12 cellular contexts compared by ENCODE assay signal in the genomic region with DNA sequence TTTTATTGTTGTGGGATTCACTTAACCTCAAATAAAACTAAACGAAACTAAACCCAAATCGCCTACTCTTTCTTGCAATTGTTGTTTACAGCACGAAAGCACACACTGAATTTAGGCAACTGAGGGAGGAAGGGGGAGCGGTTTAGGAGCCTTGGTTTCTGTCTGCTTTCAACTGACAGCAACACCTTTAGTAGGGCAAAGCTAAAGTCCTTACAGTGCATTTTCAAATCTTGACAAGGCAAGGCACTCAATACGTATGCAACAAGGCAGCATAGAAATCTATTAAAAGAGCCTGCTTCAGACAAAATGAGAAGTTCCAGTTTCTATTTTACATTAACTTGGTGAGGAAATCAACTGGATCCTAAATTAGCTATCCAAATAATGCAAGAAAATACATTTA.
DNase-seq lines count a peak whose midpoint lies in the region; ATAC-seq and TF ChIP-seq lines count a peak whose summit lies in the region.
"Had no signal": no experiment of that assay in that cellular context is flagged by ENCODE, and none has a peak within 500 bp of the region (broad histone marks: within the 10 kb centered on the region; RNA-seq: fewer than 3 reads in every experiment).

No MANE protein-coding gene starts in this region.

- peak; percentile 65 for ATAC-seq in GM18868 (IDR thresholded peaks at IDR 0.05; ENCODE audit: unreplicated experiment)
- ATAC-seq in HG02623 (IDR thresholded peaks at IDR 0.05; ENCODE audit: unreplicated experiment): peak; percentile 51
- peak; percentile 32 for ATAC-seq in naive thymus-derived CD4-positive, alpha-beta T cell
- ATAC-seq: stimulated activated naive CD8-positive, alpha-beta T cell treated with anti-CD3 and anti-CD28 coated beads, Interleukin-15, amount 100 ng/mL, for 72 hours had no signal

- no peaks in the 10 kb centered on the region for H3K9me2 ChIP-seq in MM.1S (replicated peaks; ENCODE audit: insufficient read depth, low read length)

- peak overlapping the region; percentile 34 for H3K4me3 ChIP-seq in MM.1S (ENCODE audit: low read length)
- no peak overlapping the region for H3K4me3 ChIP-seq in naive thymus-derived CD4-positive, alpha-beta T cell (ENCODE audit: low read length)

- peak overlapping the region; percentile 14; the same call in 1 of the 2 replicates for H2AFZ ChIP-seq in MM.1S (ENCODE audit: low read length)

- H3K9me3 ChIP-seq in MM.1S (replicated peaks; ENCODE audit: insufficient read depth, low read length): no peaks in the 10 kb centered on the region
- H3K9me3 ChIP-seq in naive thymus-derived CD4-positive, alpha-beta T cell (ENCODE audit: control insufficient read depth in 2 of 3, low read length in 3 of 3): no peaks in the 10 kb centered on the region

- H3K27ac Mint-ChIP-seq in naive thymus-derived CD4-positive, alpha-beta T cell: peak overlapping the region in 3 of 9 donors; percentile 2 to 15 (median 9)
- H3K27ac Mint-ChIP-seq: stimulated activated naive CD8-positive, alpha-beta T cell treated with anti-CD3 and anti-CD28 coated beads, Interleukin-15, amount 100 ng/mL, for 72 hours had no signal

- POLR2A ChIA-PET in naive thymus-derived CD4-positive, alpha-beta T cell (lab: Charles Lee): interaction anchor here (0.6 kb wide), 1 partner anchor 31 kb away, joined by 3 read pairs; no protein-coding TSS in a partner anchor

- DNase-seq in MM.1S: peak; percentile 88
- no peak for DNase-seq in naive thymus-derived CD4-positive, alpha-beta T cell
- DNase-seq in NCI-H2227 treated with DMSO at 0.1 percent for 48 hours (lab: John Stamatoyannopoulos, UW): no peak
- DNase-seq in cerebellum (ENCODE audit: low spot score): no peak
- no peak for DNase-seq in iPS-NIHi11 (ENCODE audit: low spot score)
- DNase-seq: activated CD4-positive, CD25-positive, alpha-beta regulatory T cell treated with anti-CD3 and anti-CD28 coated beads, Interleukin-2, amount 50 U/mL, for 72 hours; activated naive CD4-positive, alpha-beta T cell treated with Interleukin-2 at 50 U/mL for 16 hours; COR-L47; stimulated activated naive CD8-positive, alpha-beta T cell treated with anti-CD3 and anti-CD28 coated beads, Interleukin-15, amount 100 ng/mL, for 72 hours had no signal

- peaks cover 0 to 6% (median 1%) of the 10 kb centered on the region in 5 donors for H3K36me3 Mint-ChIP-seq in naive thymus-derived CD4-positive, alpha-beta T cell

- peak overlapping the region; percentile 57 for H3K4me2 ChIP-seq in MM.1S (ENCODE audit: low read depth, low read length)

- H3K36me3 ChIP-seq in MM.1S (replicated peaks; ENCODE audit: insufficient read depth, low read length): no peaks in the 10 kb centered on the region
- no peaks in the 10 kb centered on the region for H3K36me3 ChIP-seq in naive thymus-derived CD4-positive, alpha-beta T cell (ENCODE audit: control insufficient read depth in 2 of 3, insufficient read depth in 3 of 3, low read length in 3 of 3)

- H3K27me3 ChIP-seq in MM.1S (replicated peaks; ENCODE audit: insufficient read depth, low read length): no peaks in the 10 kb centered on the region
- H3K27me3 ChIP-seq in naive thymus-derived CD4-positive, alpha-beta T cell (ENCODE audit: control insufficient read depth in 2 of 2, insufficient read depth in 2 of 2, low read length in 2 of 2): no peaks in the 10 kb centered on the region

- CTCF ChIA-PET in naive thymus-derived CD4-positive, alpha-beta T cell (lab: Charles Lee): interaction anchor here (1.5 kb wide), 1 partner anchor 54 kb away, joined by 3 read pairs; no protein-coding TSS in a partner anchor

- TF ChIP-seq CTCF in MM.1S (IDR thresholded peaks at IDR 0.05; ENCODE audit: low read length): no peak

- no peaks in the 10 kb centered on the region for H3K79me2 ChIP-seq in MM.1S (ENCODE audit: low read length)

- no peaks in the 10 kb centered on the region for H3K9me3 Mint-ChIP-seq in naive thymus-derived CD4-positive, alpha-beta T cell
- H3K9me3 Mint-ChIP-seq: stimulated activated naive CD8-positive, alpha-beta T cell treated with anti-CD3 and anti-CD28 coated beads, Interleukin-15, amount 100 ng/mL, for 72 hours had no signal

- H3K9ac ChIP-seq in MM.1S (ENCODE audit: low read length): peak overlapping the region; percentile 4; the same call in 1 of the 2 replicates

- intact Hi-C loops in naive thymus-derived CD4-positive, alpha-beta T cell (cut with micrococcal nuclease): loop anchor here in 1 of 2 donors (2.0 kb wide), 1 partner anchor 55 kb away; no protein-coding TSS in a partner anchor

- peaks cover 8% of the 10 kb centered on the region for H3F3A ChIP-seq in MM.1S (ENCODE audit: insufficient read depth, low read length)

- no peaks in the 10 kb centered on the region for H4K20me1 ChIP-seq in MM.1S (ENCODE audit: insufficient read depth, low read length)

- H3K4me1 ChIP-seq in MM.1S (ENCODE audit: low read length): peaks cover 32% of the 10 kb centered on the region
- peaks cover 0 to 6% of the 10 kb centered on the region in 2 donors for H3K4me1 ChIP-seq in naive thymus-derived CD4-positive, alpha-beta T cell (ENCODE audit: control insufficient read depth in 2 of 2, insufficient read depth in 2 of 2, low read length in 2 of 2)

- H3K4me3 Mint-ChIP-seq in naive thymus-derived CD4-positive, alpha-beta T cell: peak overlapping the region in 4 of 10 donors; percentile 5 to 36 (median 12)
- H3K4me3 Mint-ChIP-seq: stimulated activated naive CD8-positive, alpha-beta T cell treated with anti-CD3 and anti-CD28 coated beads, Interleukin-15, amount 100 ng/mL, for 72 hours had no signal

- H3K4me1 Mint-ChIP-seq in naive thymus-derived CD4-positive, alpha-beta T cell: peaks cover 16 to 42% (median 35%) of the 10 kb centered on the region in 7 donors

- no peaks in the 10 kb centered on the region for H3K27me3 Mint-ChIP-seq in naive thymus-derived CD4-positive, alpha-beta T cell
- H3K27me3 Mint-ChIP-seq: stimulated activated naive CD8-positive, alpha-beta T cell treated with anti-CD3 and anti-CD28 coated beads, Interleukin-15, amount 100 ng/mL, for 72 hours had no signal

- peak overlapping the region; percentile 71 for H3K27ac ChIP-seq in MM.1S (ENCODE audit: low read length)
- no peak overlapping the region for H3K27ac ChIP-seq in naive thymus-derived CD4-positive, alpha-beta T cell (ENCODE audit: low read depth, low read length)
- H3K27ac ChIP-seq: HL-60 had no signal
